In genomic region chr19:37691881-37692504, GRCh38 we compare ENCODE assay signal across 8 cellular contexts. TPM values are rescaled to one million over a fixed set of nuclear protein-coding genes. Genes with fewer than 3 reads are reported as not detected.
DNase-seq lines count a peak whose midpoint lies in the region; ATAC-seq and TF ChIP-seq lines count a peak whose summit lies in the region.

No MANE protein-coding gene starts in this region.

- peak overlapping the region; percentile 60 for H3K27ac ChIP-seq in CD4-positive, CD25-positive, alpha-beta regulatory T cell (ENCODE audit: insufficient read depth, low read length, poor library complexity, severe bottlenecking)
- peak overlapping the region; percentile 49 for H3K27ac ChIP-seq in IMR-90 (ENCODE audit: insufficient read depth, low read length)
- peak overlapping the region; percentile 78 for H3K27ac ChIP-seq in caudate nucleus (ENCODE audit: low read depth, low read length)
- H3K27ac ChIP-seq in skeletal muscle tissue (ENCODE audit: low read depth, low read length) = peak overlapping the region; percentile 51

- POLR2A ChIA-PET in IMR-90 (lab: Charles Lee; ENCODE audit: unreplicated experiment) = no interaction called here

- H2BK5ac ChIP-seq in IMR-90 (ENCODE audit: low read depth, low read length, poor library complexity, severe bottlenecking) = peak overlapping the region; percentile 64

- peak; percentile 6; the same call in 1 of the 2 replicates for TF ChIP-seq CTCF in IMR-90 (conservative IDR thresholded peaks at IDR 0.05; ENCODE audit: low read depth, low read length)

- peak overlapping the region; percentile 51; the same call in 1 of the 2 replicates for H4K5ac ChIP-seq in IMR-90 (ENCODE audit: low read depth, low read length)

- peak; percentile 36 to 87 (median 77) for DNase-seq in CD4-positive, CD25-positive, alpha-beta regulatory T cell
- DNase-seq in IMR-90 = peak; percentile 80
- peak in 60 of 61 donors; percentile 26 to 93 (median 84) for DNase-seq in caudate nucleus (lab: John Stamatoyannopoulos, UW)
- peak; percentile 76 to 80 (median 80) for DNase-seq in immature natural killer cell
- DNase-seq in NCI-H69 (lab: John Stamatoyannopoulos, UW) = no peak

- H3K56ac ChIP-seq in IMR-90 (ENCODE audit: extremely low read depth, insufficient read depth, low read length) = 0 out of 2 replicates have a peak overlapping the region, but pooled peaks have one; percentile 32

- H3K4me2 ChIP-seq in IMR-90 (ENCODE audit: low read depth, low read length) = peak overlapping the region; percentile 86

- WGBS in IMR-90 (ENCODE audit: extremely low coverage in 2 of 2, insufficient read length in 1 of 2), 2 experiments = 4% methylated on average over 21 of the region's 48 CpGs; no CpG with 5 or more reads in 1 of the 2 experiments

- peak overlapping the region; percentile 69 for H2AK9ac ChIP-seq in IMR-90 (replicated peaks; ENCODE audit: low read depth, low read length, poor library complexity)

- peaks cover 4 to 24% (median 7%) of the 10 kb centered on the region in 4 donors for H3K4me1 Mint-ChIP-seq in CD4-positive, CD25-positive, alpha-beta regulatory T cell
- peaks cover 14 to 17% of the 10 kb centered on the region in 2 donors for H3K4me1 Mint-ChIP-seq in immature natural killer cell

- peak overlapping the region; percentile 95 to 99 (median 96) for H3K27ac Mint-ChIP-seq in CD4-positive, CD25-positive, alpha-beta regulatory T cell
- peak overlapping the region; percentile 88 to 97 (median 96) for H3K27ac Mint-ChIP-seq in immature natural killer cell

- peaks cover 0 to 15% (median 0%) of the 10 kb centered on the region in 7 donors for H3K9me3 Mint-ChIP-seq in CD4-positive, CD25-positive, alpha-beta regulatory T cell
- H3K9me3 Mint-ChIP-seq in immature natural killer cell = peaks cover 0 to 6% (median 0%) of the 10 kb centered on the region in 6 donors

- H3K14ac ChIP-seq in IMR-90 (replicated peaks; ENCODE audit: low read depth, low read length) = peak overlapping the region; percentile 97

- in situ Hi-C loops in IMR-90 (cut with MboI; ENCODE audit: low sequenced_read_pairs) = no loop called here

- dilution Hi-C loops in IMR-90 (cut with HindIII; ENCODE audit: low sequenced_read_pairs, unreplicated experiment) = no loop called here

- 0 out of 2 replicates have a peak, but pooled peaks have one; percentile 39 for TF ChIP-seq POLR2A in IMR-90 (IDR thresholded peaks at IDR 0.05; ENCODE audit: low read depth, low read length)

- peak overlapping the region; percentile 89 for H3K4ac ChIP-seq in IMR-90 (ENCODE audit: low read depth, low read length)

- no peak overlapping the region for H2BK20ac ChIP-seq in IMR-90 (ENCODE audit: low read depth, low read length)

- peak overlapping the region; percentile 28; the same call in 1 of the 2 replicates for H3K18ac ChIP-seq in IMR-90 (ENCODE audit: low read depth, low read length)

- H3K9ac ChIP-seq in IMR-90 (ENCODE audit: low read depth, low read length) = peak overlapping the region; percentile 52
- H3K9ac ChIP-seq in skeletal muscle tissue (ENCODE audit: low read depth in 1 of 3, low read length in 3 of 3) = peak overlapping the region; percentile 72 to 87 (median 82)

- peak overlapping the region; percentile 61 to 98 (median 91) for H3K4me3 Mint-ChIP-seq in CD4-positive, CD25-positive, alpha-beta regulatory T cell
- H3K4me3 Mint-ChIP-seq in immature natural killer cell = peak overlapping the region; percentile 88 to 98 (median 98)

- H3K23ac ChIP-seq in IMR-90 (ENCODE audit: low read depth, low read length) = peak overlapping the region; percentile 79; the same call in 1 of the 2 replicates

- peak overlapping the region; percentile 82 for H3K4me3 ChIP-seq in CD4-positive, CD25-positive, alpha-beta regulatory T cell (ENCODE audit: low read depth, low read length)
- H3K4me3 ChIP-seq in IMR-90 (ENCODE audit: insufficient read depth, low read depth, low read length) = peak overlapping the region; percentile 75
- H3K4me3 ChIP-seq in skeletal muscle tissue (ENCODE audit: low read length in 3 of 3) = peak overlapping the region; percentile 83 to 94 (median 86)

- peak overlapping the region; percentile 59 for H2BK120ac ChIP-seq in IMR-90 (ENCODE audit: low read depth, low read length)

- H2AFZ ChIP-seq in IMR-90 (replicated peaks; ENCODE audit: low read length, poor library complexity) = peak overlapping the region; percentile 99

- CTCF ChIA-PET in IMR-90 (lab: Yijun Ruan, JAX) = no interaction called here

- no peak overlapping the region for H2AK5ac ChIP-seq in IMR-90 (ENCODE audit: low read depth, low read length)

- H3K27me3 Mint-ChIP-seq in CD4-positive, CD25-positive, alpha-beta regulatory T cell = peaks cover 5% of the 10 kb centered on the region
- H3K27me3 Mint-ChIP-seq in immature natural killer cell (ENCODE audit: low read depth in 3 of 3) = peaks cover 3 to 7% (median 6%) of the 10 kb centered on the region in 3 donors

- H3K36me3 ChIP-seq in CD4-positive, CD25-positive, alpha-beta regulatory T cell (ENCODE audit: control insufficient read depth, insufficient read depth, low read length) = peaks cover 3% of the 10 kb centered on the region
- H3K36me3 ChIP-seq in IMR-90 (ENCODE audit: control insufficient read depth, insufficient read depth, low read length) (peaks cover 7% of the 10 kb centered on the region), skeletal muscle tissue (ENCODE audit: control insufficient read depth in 3 of 3, insufficient read depth in 3 of 3, low read length in 3 of 3) (peaks cover 6 to 7% (median 6%) of the 10 kb centered on the region in 3 donors)

- peaks cover 9% of the 10 kb centered on the region for H3K4me1 ChIP-seq in CD4-positive, CD25-positive, alpha-beta regulatory T cell (ENCODE audit: control insufficient read depth, insufficient read depth, low read length, poor library complexity, severe bottlenecking)
- H3K4me1 ChIP-seq in IMR-90 (ENCODE audit: control insufficient read depth, insufficient read depth, low read length) (no peaks in the 10 kb centered on the region; the same call in 1 of the 2 replicates), skeletal muscle tissue (ENCODE audit: control insufficient read depth in 3 of 3, insufficient read depth in 3 of 3, low read length in 3 of 3) (peaks cover 0 to 4% (median 0%) of the 10 kb centered on the region in 3 donors)

- no peak overlapping the region for H2BK15ac ChIP-seq in IMR-90 (ENCODE audit: low read depth, low read length)

- peaks cover 4 to 13% of the 10 kb centered on the region in 2 experiments for H3K9me3 ChIP-seq in CD4-positive, CD25-positive, alpha-beta regulatory T cell (ENCODE audit: control insufficient read depth in 2 of 2, low read length in 2 of 2)
- H3K9me3 ChIP-seq in IMR-90 (ENCODE audit: control insufficient read depth, insufficient read depth, low read length) (peaks cover 6% of the 10 kb centered on the region), skeletal muscle tissue (ENCODE audit: control insufficient read depth in 3 of 3, low read length in 3 of 3) (peaks cover 0 to 8% (median 6%) of the 10 kb centered on the region in 3 donors)

- H3K9me1 ChIP-seq in IMR-90 (ENCODE audit: insufficient read depth, low read length) = no peaks in the 10 kb centered on the region

- peaks cover 11% of the 10 kb centered on the region for H3K36me3 Mint-ChIP-seq in CD4-positive, CD25-positive, alpha-beta regulatory T cell
- H3K36me3 Mint-ChIP-seq in immature natural killer cell = peaks cover 2 to 10% (median 3%) of the 10 kb centered on the region in 3 donors

- H3K79me1 ChIP-seq in IMR-90 (ENCODE audit: low read depth in 1 of 2, low read length in 2 of 2) = peaks cover 0 to 3% of the 10 kb centered on the region in 2 experiments; a peak in 1 of 4 replicates

- no peaks in the 10 kb centered on the region for H3K27me3 ChIP-seq in CD4-positive, CD25-positive, alpha-beta regulatory T cell (ENCODE audit: control insufficient read depth, insufficient read depth, low read length)
- no peaks in the 10 kb centered on the region for H3K27me3 ChIP-seq in IMR-90 (ENCODE audit: control insufficient read depth, insufficient read depth, low read length)
- no peaks in the 10 kb centered on the region for H3K27me3 ChIP-seq in skeletal muscle tissue (ENCODE audit: control insufficient read depth in 3 of 3, insufficient read depth in 3 of 3, low read length in 3 of 3)

- H4K91ac ChIP-seq in IMR-90 (ENCODE audit: insufficient read depth, low read depth, low read length) = peak overlapping the region; percentile 76

- BruUV-seq in IMR-90 (replicated peaks; lab: Mats Ljungman, UMichigan) = no TSS peak

- H4K20me1 ChIP-seq in IMR-90 (ENCODE audit: insufficient read depth, low read length) = no peaks in the 10 kb centered on the region

- H4K8ac ChIP-seq in IMR-90 (ENCODE audit: low read depth in 2 of 2, low read length in 2 of 2) = peak overlapping the region; percentile 23 to 98

- TF ChIP-seq RAD21 in IMR-90 (IDR thresholded peaks at IDR 0.05; ENCODE audit: low read length) = no peak

- ATAC-seq in CD4-positive, CD25-positive, alpha-beta regulatory T cell (ENCODE audit: low read depth in 2 of 2) = peak; percentile 92 to 94
- ATAC-seq in IMR-90 (ENCODE audit: low read depth) (peak; percentile 98), GM21528 (IDR thresholded peaks at IDR 0.05; ENCODE audit: low FRiP score, unreplicated experiment) (no peak)
- peak; percentile 96 to 97 for ATAC-seq in activated CD4-positive, CD25-positive, alpha-beta regulatory T cell treated with anti-CD3 and anti-CD28 coated beads, Interleukin-2, amount 50 U/mL, for 24 hours

- intact Hi-C loops in IMR-90 (cut with micrococcal nuclease) = loop anchor here (2.0 to 10.0 kb wide), 2 partner anchors 37 to 227 kb away; partner anchors contain the start of genes ZFP30, ZNF569 and ZNF570

TF ChIP-seq in IMR-90, 13 proteins besides CTCF, POLR2A, EP300 and RAD21 (continues in another document):
- no peak for TF ChIP-seq RFX5 (IDR thresholded peaks at IDR 0.05; ENCODE audit: low read depth, low read length)
- peak; percentile 56; the same call in 1 of the 2 replicates for TF ChIP-seq MAZ (IDR thresholded peaks at IDR 0.05; ENCODE audit: borderline replicate concordance, low read depth, low read length)
- TF ChIP-seq FOS (IDR thresholded peaks at IDR 0.05; ENCODE audit: low read depth, low read length) = no peak

RNA-seq across cellular contexts. Expression of gene ZNF607, which starts 27.6 kb away (rescaled TPM):
- 5.5 TPM for total RNA-seq in CD4-positive, CD25-positive, alpha-beta regulatory T cell
- polyA plus RNA-seq in CD4-positive, CD25-positive, alpha-beta regulatory T cell = 1 to 10 TPM; 2.2 to 7.7 (median 4.3) TPM
- 2.7 and 3.6 TPM in 2 replicates for total RNA-seq in IMR-90 (2012; rRNA removed)
- polyA plus RNA-seq in IMR-90 (2012; rRNA removed) = 0.76 and 1.2 TPM in 2 replicates
- 0.48 and 1.2 TPM in 2 replicates for polyA plus RNA-seq in IMR-90 (2012; cell fraction: cytosol; rRNA removed)
- polyA plus RNA-seq in IMR-90 (2012; cell fraction: nucleus; rRNA removed; ENCODE audit: low replicate concordance) = 2.1 and 3.9 TPM in 2 replicates
- polyA plus RNA-seq in immature natural killer cell = 1 to 10 TPM; 1.5 to 6.7 (median 5.9) TPM
- 9.4 TPM for total RNA-seq in skeletal muscle tissue

RNA-seq across cellular contexts. Expression of gene ZFP30, which starts 36.7 kb away (rescaled TPM):
- total RNA-seq in CD4-positive, CD25-positive, alpha-beta regulatory T cell = 10.7 TPM
- polyA plus RNA-seq in CD4-positive, CD25-positive, alpha-beta regulatory T cell = 1 to 10 TPM; 1.5 to 2.6 (median 2.3) TPM
- 10.2 and 13.9 TPM in 2 replicates for total RNA-seq in IMR-90 (2012; rRNA removed)
- polyA plus RNA-seq in IMR-90 (2012; rRNA removed) = 1.7 and 2.0 TPM in 2 replicates
- polyA plus RNA-seq in IMR-90 (2012; cell fraction: cytosol; rRNA removed) = 0.23 and 0.42 TPM in 2 replicates
- polyA plus RNA-seq in IMR-90 (2012; cell fraction: nucleus; rRNA removed; ENCODE audit: low replicate concordance) = 4.1 and 9.5 TPM in 2 replicates
- 1 to 10 TPM in 2 of 3 donors, under 1 TPM in 1; 0.95 to 3.7 (median 1.6) TPM for polyA plus RNA-seq in immature natural killer cell
- total RNA-seq in skeletal muscle tissue = 22.4 TPM
